8 cellular contexts compared by ENCODE assay signal in genomic region chr22:22770280-22770871, GRCh38.
DNase-seq lines count a peak whose midpoint lies in the region; ATAC-seq and TF ChIP-seq lines count a peak whose summit lies in the region.

No MANE protein-coding gene starts in this region.

- H3K4me3 Mint-ChIP-seq in activated CD8-positive, alpha-beta T cell treated with anti-CD3 and anti-CD28 coated beads, Interleukin-2, amount 10 ng/mL, durations not matched to agents 7 days and 5 days = no peak overlapping the region

- no peak overlapping the region for H2BK12ac ChIP-seq in neuronal stem cell (ENCODE audit: low read length)

- H3K18ac ChIP-seq in neuronal stem cell (ENCODE audit: low read length) = no peak overlapping the region

- H3K4me1 ChIP-seq in neuronal stem cell (ENCODE audit: control insufficient read depth in 2 of 2, insufficient read depth in 1 of 2, low read depth in 1 of 2, low read length in 2 of 2) = no peaks in the 10 kb centered on the region

- H3K27me3 Mint-ChIP-seq in activated CD8-positive, alpha-beta T cell treated with anti-CD3 and anti-CD28 coated beads, Interleukin-2, amount 10 ng/mL, durations not matched to agents 7 days and 5 days (ENCODE audit: low read depth) = peaks cover 18% of the 10 kb centered on the region

- no peak for TF ChIP-seq POLR2A in erythroblast (IDR thresholded peaks at IDR 0.05; ENCODE audit: low read length)

- no peak overlapping the region for H3K23ac ChIP-seq in neuronal stem cell (ENCODE audit: low read depth, low read length, poor library complexity)

- no peaks in the 10 kb centered on the region for H3K36me3 Mint-ChIP-seq in activated CD8-positive, alpha-beta T cell treated with anti-CD3 and anti-CD28 coated beads, Interleukin-2, amount 10 ng/mL, durations not matched to agents 7 days and 5 days (ENCODE audit: low read depth)

- no peak overlapping the region for H3K4ac ChIP-seq in neuronal stem cell (ENCODE audit: low read length)

- no peak overlapping the region for H4K8ac ChIP-seq in neuronal stem cell (ENCODE audit: low read depth, low read length)

- H3K4me1 Mint-ChIP-seq in activated CD8-positive, alpha-beta T cell treated with anti-CD3 and anti-CD28 coated beads, Interleukin-2, amount 10 ng/mL, durations not matched to agents 7 days and 5 days (ENCODE audit: low read depth) = no peaks in the 10 kb centered on the region

- no peak overlapping the region for H2BK15ac ChIP-seq in neuronal stem cell (ENCODE audit: low read length)

- H3K27ac ChIP-seq in neuronal stem cell (replicated peaks; ENCODE audit: low read length) = no peak overlapping the region

- no peak overlapping the region for H2BK120ac ChIP-seq in neuronal stem cell (ENCODE audit: low read depth, low read length)

- no peaks in the 10 kb centered on the region for H3K9me3 Mint-ChIP-seq in activated CD8-positive, alpha-beta T cell treated with anti-CD3 and anti-CD28 coated beads, Interleukin-2, amount 10 ng/mL, durations not matched to agents 7 days and 5 days (ENCODE audit: insufficient read depth)

- H3K36me3 ChIP-seq in neuronal stem cell (replicated peaks in 1 of 2; ENCODE audit: control insufficient read depth in 2 of 2, insufficient read depth in 2 of 2, low read length in 2 of 2) = no peaks in the 10 kb centered on the region

- no peak overlapping the region for H3K27ac Mint-ChIP-seq in activated CD8-positive, alpha-beta T cell treated with anti-CD3 and anti-CD28 coated beads, Interleukin-2, amount 10 ng/mL, durations not matched to agents 7 days and 5 days

- no peak overlapping the region for H2BK5ac ChIP-seq in neuronal stem cell (ENCODE audit: low read length)

- H2AFZ ChIP-seq in neuronal stem cell (ENCODE audit: low read length) = no peak overlapping the region

- H4K91ac ChIP-seq in neuronal stem cell (ENCODE audit: low read depth, low read length, poor library complexity) = no peak overlapping the region

- H3K14ac ChIP-seq in neuronal stem cell (ENCODE audit: low read length) = no peak overlapping the region

- CTCF ChIA-PET in activated CD8-positive, alpha-beta T cell treated with anti-CD3 and anti-CD28 coated beads, Interleukin-2, amount 10 ng/mL, durations not matched to agents 7 days and 5 days (lab: Charles Lee) = interaction anchor here (0.6 to 9.2 kb wide), 32 partner anchors 8 to 190 kb away, joined by 3 to 134 read pairs (median 6); no protein-coding TSS in a partner anchor

- no peaks in the 10 kb centered on the region for H3K9me3 ChIP-seq in neuronal stem cell (replicated peaks in 1 of 2; ENCODE audit: control insufficient read depth in 2 of 2, insufficient read depth in 1 of 2, low read depth in 1 of 2, low read length in 2 of 2)

- WGBS in neuronal stem cell (ENCODE audit: extremely low coverage in 2 of 2, insufficient read length in 2 of 2, insufficient replicate concordance in 1 of 2), 2 donors = no CpG with 5 or more reads among the region's 4 CpGs

- no peak overlapping the region for H3K4me2 ChIP-seq in neuronal stem cell (ENCODE audit: insufficient read depth, low read length, poor library complexity, severe bottlenecking)

- no peaks in the 10 kb centered on the region for H3K79me1 ChIP-seq in neuronal stem cell (ENCODE audit: low read depth, low read length)

- DNase-seq in NCI-H345 (lab: John Stamatoyannopoulos, UW) = peak; percentile 34
- DNase-seq in NCI-H345 treated with DMSO at 0.1 percent for 48 hours (lab: John Stamatoyannopoulos, UW; ENCODE audit: unreplicated experiment) = no peak
- DNase-seq in MV-4-11 (lab: John Stamatoyannopoulos, UW) = peak; percentile 7
- DNase-seq in activated CD8-positive, alpha-beta T cell treated with anti-CD3 and anti-CD28 coated beads, Interleukin-2, amount 10 ng/mL, durations not matched to agents 7 days and 5 days = peak; percentile 59
- peak; percentile 33 to 66 for DNase-seq in erythroblast (lab: John Stamatoyannopoulos, UW)
- DNase-seq in neuronal stem cell (ENCODE audit: low spot score) = peak; percentile 39

- no peak overlapping the region for H2AK5ac ChIP-seq in neuronal stem cell (ENCODE audit: low read depth, low read length)

- H3K4me3 ChIP-seq in neuronal stem cell (ENCODE audit: low read length in 2 of 2) = no peak overlapping the region

- H3K27me3 ChIP-seq in neuronal stem cell (ENCODE audit: control insufficient read depth in 3 of 3, insufficient read depth in 3 of 3, low read depth in 1 of 3, low read length in 3 of 3) = peaks cover 0 to 6% (median 5%) of the 10 kb centered on the region in 3 experiments

- POLR2A ChIA-PET in activated CD8-positive, alpha-beta T cell treated with anti-CD3 and anti-CD28 coated beads, Interleukin-2, amount 10 ng/mL, durations not matched to agents 7 days and 5 days (lab: Charles Lee) = no interaction called here

- peak; percentile 69 for ATAC-seq in activated CD8-positive, alpha-beta T cell treated with anti-CD3 and anti-CD28 coated beads, Interleukin-2, amount 10 ng/mL, durations not matched to agents 7 days and 5 days
- ATAC-seq in HG02973 (IDR thresholded peaks at IDR 0.05; ENCODE audit: unreplicated experiment) (no peak), HG02588 (IDR thresholded peaks at IDR 0.05; ENCODE audit: unreplicated experiment) (no peak)

- H3K9ac ChIP-seq in neuronal stem cell (ENCODE audit: low read depth, low read length, poor library complexity) = no peak overlapping the region
